In genomic region chr17:16438173-16438556, GRCh38 we compare ENCODE assay signal across 8 cellular contexts. TPM values are rescaled to one million over a fixed set of nuclear protein-coding genes. Genes with fewer than 3 reads are reported as not detected.
DNase-seq lines count a peak whose midpoint lies in the region; ATAC-seq and TF ChIP-seq lines count a peak whose summit lies in the region.

No MANE protein-coding gene starts in this region.

- peak overlapping the region; percentile 78 for H3K27ac ChIP-seq in ectodermal cell (ENCODE audit: insufficient read depth, low read depth, low read length, poor library complexity, severe bottlenecking)

- peaks cover 31% of the 10 kb centered on the region for H3K36me3 ChIP-seq in ectodermal cell (ENCODE audit: control insufficient read depth, insufficient read depth, low read length)

- intact Hi-C loops in posterior vena cava (cut with DNase I) = loop anchor here in 1 of 2 donors (10.0 kb wide), 1 partner anchor 53 kb away; the partner anchor contains the start of gene UBB

- no peaks in the 10 kb centered on the region for H3K27me3 ChIP-seq in ectodermal cell (ENCODE audit: control insufficient read depth, insufficient read depth, low read length, poor library complexity, severe bottlenecking)

- H3K4me3 ChIP-seq in GM12875 (ENCODE audit: low read depth, low read length) (peak overlapping the region; percentile 62), ectodermal cell (ENCODE audit: insufficient read depth, low read depth, low read length) (peak overlapping the region; percentile 84)
- peak overlapping the region; percentile 84 for H3K4me3 ChIP-seq in Jurkat, Clone E6-1 (ENCODE audit: low read length)

- H3K9me3 ChIP-seq in ectodermal cell (ENCODE audit: control insufficient read depth, low read length) = no peaks in the 10 kb centered on the region

- H3K4me1 ChIP-seq in ectodermal cell (ENCODE audit: control insufficient read depth, insufficient read depth, low read length) = peaks cover 33% of the 10 kb centered on the region

- peak; percentile 19 for ATAC-seq in omental fat pad (ENCODE audit: low FRiP score)

- WGBS in ectodermal cell, 2 experiments = 47 to 49% methylated on average over 8 of the region's 8 CpGs

- no peak for TF ChIP-seq CTCF in GM12875 (IDR thresholded peaks at IDR 0.05; ENCODE audit: borderline replicate concordance, insufficient read depth, low read depth, low read length)
- TF ChIP-seq CTCF in omental fat pad (IDR thresholded peaks at IDR 0.05) = no peak

- no peak for DNase-seq in Jurkat, Clone E6-1 (ENCODE audit: low read depth, low spot score)
- DNase-seq in omental fat pad (ENCODE audit: low spot score) (no peak), posterior vena cava (ENCODE audit: low spot score) (no peak), kidney glomerular epithelial cell (lab: John Stamatoyannopoulos, UW) (no peak), NCI-H2107 treated with DMSO at 0.1 percent for 48 hours (lab: John Stamatoyannopoulos, UW; ENCODE audit: unreplicated experiment) (no peak)
- no peak for DNase-seq in NK-92 treated with Interleukin-12 subunit alpha and Interleukin-12 subunit beta, amount 100 ng/mL, for 24 hours (lab: John Stamatoyannopoulos, UW)

RNA-seq across cellular contexts. Expression of gene TRPV2, which starts 22.8 kb away (rescaled TPM):
- polyA plus RNA-seq in Jurkat, Clone E6-1 (2012; ENCODE audit: insufficient read depth, insufficient read length) = 43.1 TPM
- 2.3 TPM for polyA plus RNA-seq in ectodermal cell (2013, experiment 1 of 4)
- polyA plus RNA-seq in ectodermal cell (2013, experiment 2 of 4) = 0.91 TPM
- 0.96 TPM for polyA plus RNA-seq in ectodermal cell (2013, experiment 3 of 4)
- polyA plus RNA-seq in ectodermal cell (2013, experiment 4 of 4) = 2.1 TPM
- total RNA-seq in omental fat pad (10 to 100 TPM; 12.1 to 47.6 (median 28.9) TPM), posterior vena cava (10 to 100 TPM; 35.7 to 40.8 TPM)

RNA-seq across cellular contexts. Expression of gene LRRC75A, which starts 53.8 kb away (rescaled TPM):
- 8.6 TPM for polyA plus RNA-seq in Jurkat, Clone E6-1 (2012; ENCODE audit: insufficient read depth, insufficient read length)
- 5.4 TPM for polyA plus RNA-seq in ectodermal cell (2013, experiment 1 of 4)
- polyA plus RNA-seq in ectodermal cell (2013, experiment 2 of 4) = 5.7 TPM
- polyA plus RNA-seq in ectodermal cell (2013, experiment 3 of 4) = 4.1 TPM
- 4.5 TPM for polyA plus RNA-seq in ectodermal cell (2013, experiment 4 of 4)
- total RNA-seq in omental fat pad = 1 to 10 TPM in 3 of 4 donors, under 1 TPM in 1; 0.74 to 3.5 (median 2.1) TPM
- total RNA-seq in posterior vena cava = 1 to 10 TPM; 2.3 to 3.0 TPM

RNA-seq across cellular contexts. Expression of gene UBB, which starts 57.3 kb away (rescaled TPM):
- polyA plus RNA-seq in Jurkat, Clone E6-1 (2012; ENCODE audit: insufficient read depth, insufficient read length) = 940 TPM
- 1,913 TPM for polyA plus RNA-seq in ectodermal cell (2013, experiment 1 of 4)
- polyA plus RNA-seq in ectodermal cell (2013, experiment 2 of 4) = 1,887 TPM
- polyA plus RNA-seq in ectodermal cell (2013, experiment 3 of 4) = 2,235 TPM
- 2,415 TPM for polyA plus RNA-seq in ectodermal cell (2013, experiment 4 of 4)
- 1,000 to 10,000 TPM in 1 of 4 donors, 100 to 1,000 TPM in 3; 679 to 1,195 (median 826) TPM for total RNA-seq in omental fat pad
- total RNA-seq in posterior vena cava = 100 to 1,000 TPM; 581 to 633 TPM
